15 cellular contexts compared by ENCODE assay signal in the genomic region with DNA sequence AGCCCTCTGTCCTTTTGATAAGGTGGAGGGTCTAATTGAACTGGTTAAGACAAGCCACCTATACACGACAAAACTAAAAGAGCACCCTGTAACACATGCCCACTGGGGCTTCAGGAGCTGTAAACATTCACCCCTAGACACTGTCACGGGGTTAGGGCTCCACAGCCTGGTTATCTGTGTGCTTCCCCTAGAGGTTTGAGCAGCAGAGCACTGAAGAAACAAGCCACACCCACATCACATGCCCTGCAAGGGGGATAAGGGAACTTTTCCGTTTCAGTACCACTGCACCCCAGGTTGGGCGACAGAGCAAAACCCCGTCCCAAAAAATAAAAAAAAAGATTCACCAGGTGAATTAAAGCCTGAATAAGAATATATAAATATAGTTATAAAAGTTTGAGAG.
DNase-seq lines count a peak whose midpoint lies in the region; ATAC-seq and TF ChIP-seq lines count a peak whose summit lies in the region.
"Had no signal": no experiment of that assay in that cellular context is flagged by ENCODE, and none has a peak within 500 bp of the region (broad histone marks: within the 10 kb centered on the region; RNA-seq: fewer than 3 reads in every experiment).

No MANE protein-coding gene starts in this region.

- peak; percentile 70 for ATAC-seq in GM18873 (IDR thresholded peaks at IDR 0.05; ENCODE audit: low FRiP score, unreplicated experiment)
- ATAC-seq in HCT116: peak; percentile 77
- ATAC-seq in HG03520 (IDR thresholded peaks at IDR 0.05; ENCODE audit: unreplicated experiment): peak; percentile 85
- ATAC-seq in Right ventricle myocardium superior (ENCODE audit: poor library complexity): no peak
- ATAC-seq: left lung had no signal

- DNase-seq in HCT116 (ENCODE audit: low read depth, low spot score): no peak
- no peak for DNase-seq in mesenchymal stem cell
- no peak for DNase-seq in PC-9
- no peak for DNase-seq in smooth muscle cell (lab: John Stamatoyannopoulos, UW; ENCODE audit: unreplicated experiment)
- no peak for DNase-seq in Right ventricle myocardium superior
- DNase-seq: activated CD4-positive, alpha-beta T cell treated with anti-CD3 and anti-CD28 coated beads for 4 hours; BE2C; DMS79; dorsolateral prefrontal cortex; hypothalamus; NCI-H774; spleen had no signal

- H3K4ac ChIP-seq in mesenchymal stem cell (ENCODE audit: low read depth in 1 of 2, low read length in 2 of 2): no peak overlapping the region

- H3F3A ChIP-seq in PC-9 (ENCODE audit: insufficient read depth, low read depth) (no peaks in the 10 kb centered on the region), smooth muscle cell (ENCODE audit: low read depth) (no peaks in the 10 kb centered on the region)

- intact Hi-C loops in HCT116 (cut with micrococcal nuclease) (no loop called here), PC-9 (cut with micrococcal nuclease; ENCODE audit: unreplicated experiment) (no loop called here), Right ventricle myocardium superior (cut with DNase I) (no loop called here)

- POLR2A ChIA-PET in HCT116 (lab: Charles Lee): no interaction called here
- POLR2A ChIA-PET in PC-9 (lab: Charles Lee; ENCODE audit: unreplicated experiment): no interaction called here

- TF ChIP-seq POLR2A in HCT116 (IDR thresholded peaks at IDR 0.05; ENCODE audit: borderline replicate concordance, extremely low read depth, insufficient read depth, insufficient read length): no peak

- RAD21 ChIA-PET in HCT116 (lab: Charles Lee; ENCODE audit: low non-redundant PET in 1 of 2, low total read pairs in 2 of 2, uncharacterized antibody in 2 of 2, unreplicated experiment in 2 of 2): no interaction called here

- CTCF ChIA-PET in HCT116 (lab: Charles Lee): no interaction called here
- CTCF ChIA-PET in PC-9 (lab: Charles Lee): no interaction called here

- no peak overlapping the region for H3K9ac ChIP-seq in HCT116 (ENCODE audit: low read length)
- H3K9ac ChIP-seq in mesenchymal stem cell (ENCODE audit: low read length): no peak overlapping the region
- H3K9ac ChIP-seq in smooth muscle cell (ENCODE audit: low read depth): no peak overlapping the region

- H3K4me3 ChIP-seq in HCT116 (replicated peaks in 1 of 2; ENCODE audit: low read depth in 1 of 2, low read length in 2 of 2) (no peak overlapping the region), mesenchymal stem cell (ENCODE audit: insufficient read depth in 1 of 2, low read depth in 1 of 2, low read length in 2 of 2) (no peak overlapping the region), PC-9 (no peak overlapping the region), smooth muscle cell (no peak overlapping the region)
- H3K4me3 ChIP-seq: dorsolateral prefrontal cortex, left lung, spleen had no signal

- no peak overlapping the region for H2BK15ac ChIP-seq in mesenchymal stem cell (ENCODE audit: low read depth, poor library complexity, severe bottlenecking)

- H2BK12ac ChIP-seq in mesenchymal stem cell (ENCODE audit: low read length in 2 of 2): no peak overlapping the region

- H3K36me3 ChIP-seq in HCT116 (ENCODE audit: control insufficient read depth in 1 of 2, insufficient read depth in 2 of 2, low read length in 2 of 2) (no peaks in the 10 kb centered on the region), mesenchymal stem cell (ENCODE audit: control insufficient read depth in 1 of 2, insufficient read depth in 2 of 2, low read depth in 1 of 2, low read length in 2 of 2) (no peaks in the 10 kb centered on the region), PC-9 (ENCODE audit: low read depth) (no peaks in the 10 kb centered on the region), smooth muscle cell (ENCODE audit: low read depth) (no peaks in the 10 kb centered on the region)
- H3K36me3 ChIP-seq: BE2C, left lung, spleen had no signal

- H2AK5ac ChIP-seq in mesenchymal stem cell (ENCODE audit: low read length, severe bottlenecking): no peak overlapping the region

- TF ChIP-seq CTCF in HCT116 (IDR thresholded peaks at IDR 0.05 in 2 of 3, conservative IDR thresholded peaks at IDR 0.05 in 1 of 3; ENCODE audit: borderline replicate concordance in 1 of 3, insufficient read depth in 1 of 3, low read depth in 2 of 3, low read length in 2 of 3) (no peak), PC-9 (conservative IDR thresholded peaks at IDR 0.05) (no peak), smooth muscle cell (IDR thresholded peaks at IDR 0.05; ENCODE audit: borderline replicate concordance, insufficient read depth, poor library complexity, severe bottlenecking) (no peak)

- H3K4me1 ChIP-seq in HCT116 (ENCODE audit: control insufficient read depth in 1 of 2, insufficient read depth in 2 of 2, low read length in 2 of 2): 0 out of 4 replicates have a peak, but pooled peaks cover 0 to 2% of the 10 kb centered on the region in 2 experiments
- no peaks in the 10 kb centered on the region for H3K4me1 ChIP-seq in mesenchymal stem cell (ENCODE audit: control insufficient read depth, insufficient read depth, low read depth, low read length)
- no peaks in the 10 kb centered on the region for H3K4me1 ChIP-seq in PC-9 (replicated peaks; ENCODE audit: insufficient read depth)
- H3K4me1 ChIP-seq in smooth muscle cell (ENCODE audit: low read depth): no peaks in the 10 kb centered on the region
- H3K4me1 ChIP-seq: BE2C, left lung, spleen had no signal

- no peak for TF ChIP-seq RAD21 in HCT116 (IDR thresholded peaks at IDR 0.05; ENCODE audit: low read depth)

- H3K9me2 ChIP-seq in HCT116 (ENCODE audit: insufficient read depth) (no peaks in the 10 kb centered on the region), PC-9 (ENCODE audit: insufficient read depth) (no peaks in the 10 kb centered on the region)

- no peak overlapping the region for H3K18ac ChIP-seq in mesenchymal stem cell (ENCODE audit: low read depth in 1 of 2, low read length in 2 of 2)

- WGBS in mesenchymal stem cell: 63% methylated on average over 2 of the region's 5 CpGs
- WGBS in smooth muscle cell (ENCODE audit: low lambda C conversion rate): 79% methylated on average over 5 of the region's 5 CpGs

- no peak overlapping the region for H3K27ac ChIP-seq in HCT116 (ENCODE audit: low read depth, low read length)
- no peak overlapping the region for H3K27ac ChIP-seq in mesenchymal stem cell (ENCODE audit: low read length, poor library complexity, severe bottlenecking)
- no peak overlapping the region for H3K27ac ChIP-seq in PC-9
- no peak overlapping the region for H3K27ac ChIP-seq in smooth muscle cell (ENCODE audit: low read depth)
- H3K27ac ChIP-seq: dorsolateral prefrontal cortex, left lung, spleen had no signal

- H3K4me2 ChIP-seq in HCT116 (ENCODE audit: low read length) (no peak overlapping the region), mesenchymal stem cell (ENCODE audit: low read length, poor library complexity, severe bottlenecking) (no peak overlapping the region), PC-9 (no peak overlapping the region), smooth muscle cell (no peak overlapping the region)

- H3K14ac ChIP-seq in mesenchymal stem cell (ENCODE audit: low read length in 2 of 2): no peak overlapping the region

- H4K20me1 ChIP-seq in HCT116 (ENCODE audit: insufficient read depth) (no peaks in the 10 kb centered on the region), PC-9 (ENCODE audit: insufficient read depth) (no peaks in the 10 kb centered on the region), smooth muscle cell (ENCODE audit: low read depth) (no peaks in the 10 kb centered on the region)

- no peak overlapping the region for H2BK120ac ChIP-seq in mesenchymal stem cell (ENCODE audit: low read depth, low read length)

- BruUV-seq in HCT116 (replicated peaks; lab: Mats Ljungman, UMichigan) (no TSS peak), PC-9 (replicated peaks; lab: Mats Ljungman, UMichigan) (no TSS peak)

- H2AFZ ChIP-seq in HCT116 (ENCODE audit: low read depth, low read length, poor library complexity, severe bottlenecking) (peak overlapping the region; percentile 53), mesenchymal stem cell (ENCODE audit: low read depth, low read length) (no peak overlapping the region), PC-9 (no peak overlapping the region), smooth muscle cell (ENCODE audit: low read depth) (no peak overlapping the region)

- no peaks in the 10 kb centered on the region for H3K79me1 ChIP-seq in mesenchymal stem cell (replicated peaks; ENCODE audit: low read length, poor library complexity, severe bottlenecking)

- H3K27me3 ChIP-seq in HCT116 (ENCODE audit: insufficient read depth, low read length): no peaks in the 10 kb centered on the region
- H3K27me3 ChIP-seq in mesenchymal stem cell (ENCODE audit: control insufficient read depth in 1 of 2, insufficient read depth in 1 of 2, low read length in 2 of 2): no peaks in the 10 kb centered on the region
- H3K27me3 ChIP-seq in PC-9 (ENCODE audit: insufficient read depth, low read depth): no peaks in the 10 kb centered on the region
- no peaks in the 10 kb centered on the region for H3K27me3 ChIP-seq in smooth muscle cell (ENCODE audit: low read depth)
- H3K27me3 ChIP-seq: BE2C, dorsolateral prefrontal cortex, left lung, spleen had no signal

- H3K9me3 ChIP-seq in HCT116 (ENCODE audit: control insufficient read depth in 1 of 2, insufficient read depth in 1 of 2, low read depth in 1 of 2, low read length in 2 of 2) (0 out of 4 replicates have a peak, but pooled peaks cover 0 to 4% of the 10 kb centered on the region in 2 experiments), mesenchymal stem cell (ENCODE audit: control insufficient read depth, low read length) (peaks cover 11% of the 10 kb centered on the region), PC-9 (ENCODE audit: insufficient read depth, low read depth) (no peaks in the 10 kb centered on the region), smooth muscle cell (replicated peaks; ENCODE audit: low read depth) (peaks cover 12% of the 10 kb centered on the region)
- H3K9me3 ChIP-seq: BE2C had no signal

- H4K8ac ChIP-seq in mesenchymal stem cell (ENCODE audit: low read length): peak overlapping the region; percentile 49

- H3K23ac ChIP-seq in mesenchymal stem cell (ENCODE audit: low read length in 2 of 2): no peak overlapping the region

- H4K91ac ChIP-seq in mesenchymal stem cell (ENCODE audit: low read length): no peak overlapping the region

- H2BK5ac ChIP-seq in mesenchymal stem cell (ENCODE audit: low read depth, low read length, poor library complexity, severe bottlenecking): no peak overlapping the region

- no peaks in the 10 kb centered on the region for H3K79me2 ChIP-seq in HCT116 (ENCODE audit: insufficient read depth, low read length)
- no peaks in the 10 kb centered on the region for H3K79me2 ChIP-seq in PC-9 (ENCODE audit: low read depth)
- no peaks in the 10 kb centered on the region for H3K79me2 ChIP-seq in smooth muscle cell (ENCODE audit: low read depth)

TF ChIP-seq in HCT116, 20 proteins besides CTCF, POLR2A, EP300 and RAD21 (continues in another document):
- TF ChIP-seq, protein P1, sequence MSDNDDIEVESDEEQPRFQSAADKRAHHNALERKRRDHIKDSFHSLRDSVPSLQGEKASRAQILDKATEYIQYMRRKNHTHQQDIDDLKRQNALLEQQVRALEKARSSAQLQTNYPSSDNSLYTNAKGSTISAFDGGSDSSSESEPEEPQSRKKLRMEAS (IDR thresholded peaks at IDR 0.05): no peak
- TF ChIP-seq SIN3A (IDR thresholded peaks at IDR 0.05; ENCODE audit: low read depth) (no peak), SP1 (IDR thresholded peaks at IDR 0.05; ENCODE audit: low read depth) (no peak), YY1 (IDR thresholded peaks at IDR 0.05; ENCODE audit: extremely low read depth, insufficient replicate concordance, low read depth, low read length) (no peak), POLR2AphosphoS5 (IDR thresholded peaks at IDR 0.05; ENCODE audit: low read depth, low read length) (no peak)
